Comparison of ENCODE assay signal across 8 cellular contexts in genomic region chr15:92845109-92845508, GRCh38. TPM values are rescaled to one million over a fixed set of nuclear protein-coding genes. Genes with fewer than 3 reads are reported as not detected.
DNase-seq lines count a peak whose midpoint lies in the region; ATAC-seq and TF ChIP-seq lines count a peak whose summit lies in the region.

No MANE protein-coding gene starts in this region.

- peak overlapping the region; percentile 89 for H3K27ac ChIP-seq in PC-9

- peak overlapping the region; percentile 66 for H3K4me2 ChIP-seq in PC-9

- peak; percentile 46 to 53 for ATAC-seq in activated T-cell treated with anti-CD3 and anti-CD28 coated beads, Interleukin-2, amount 50 U/mL, for 4 hours
- ATAC-seq in HG03045 (IDR thresholded peaks at IDR 0.05; ENCODE audit: unreplicated experiment): peak; percentile 43

- H3K27me3 ChIP-seq in PC-9 (ENCODE audit: insufficient read depth, low read depth): no peaks in the 10 kb centered on the region

- intact Hi-C loops in PC-9 (cut with micrococcal nuclease; ENCODE audit: unreplicated experiment): loop anchor here (1.0 to 2.0 kb wide), 2 partner anchors 20 to 37 kb away; no protein-coding TSS in a partner anchor

- peak overlapping the region; percentile 81 for H2AFZ ChIP-seq in PC-9

- TF ChIP-seq CTCF in PC-9 (conservative IDR thresholded peaks at IDR 0.05) (no peak), epithelial cell of esophagus (IDR thresholded peaks at IDR 0.05; ENCODE audit: insufficient read depth, low read depth, low read length, missing control alignments) (no peak), osteocyte (IDR thresholded peaks at IDR 0.05) (no peak), HFFc6 (IDR thresholded peaks at IDR 0.05) (no peak)

- H3K9me3 ChIP-seq in PC-9 (ENCODE audit: insufficient read depth, low read depth): no peaks in the 10 kb centered on the region

- no peak overlapping the region; the same call in 1 of the 2 replicates for H3K4me3 ChIP-seq in PC-9
- H3K4me3 ChIP-seq in epithelial cell of esophagus (ENCODE audit: low read length): no peak overlapping the region

- no TSS peak for BruUV-seq in PC-9 (replicated peaks; lab: Mats Ljungman, UMichigan)

- peaks cover 68% of the 10 kb centered on the region for H3K4me1 Mint-ChIP-seq in activated T-cell treated with anti-CD3 and anti-CD28 coated beads, Interleukin-2, amount 50 U/mL, for 4 hours (ENCODE audit: low read depth)
- H3K4me1 Mint-ChIP-seq in osteocyte (ENCODE audit: unreplicated experiment): peaks cover 26% of the 10 kb centered on the region
- H3K4me1 Mint-ChIP-seq in HFFc6 (ENCODE audit: low read depth): peaks cover 31% of the 10 kb centered on the region

- no peaks in the 10 kb centered on the region for H4K20me1 ChIP-seq in PC-9 (ENCODE audit: insufficient read depth)

- peak overlapping the region; percentile 69 for H3K4me3 Mint-ChIP-seq in activated T-cell treated with anti-CD3 and anti-CD28 coated beads, Interleukin-2, amount 50 U/mL, for 4 hours
- H3K4me3 Mint-ChIP-seq in osteocyte (ENCODE audit: unreplicated experiment) (no peak overlapping the region), HFFc6 (no peak overlapping the region)

- POLR2A ChIA-PET in PC-9 (lab: Charles Lee; ENCODE audit: unreplicated experiment): interaction anchor here (0.6 kb wide), 2 partner anchors 22 to 25 kb away, joined by 9 to 10 read pairs; no protein-coding TSS in a partner anchor

- H3K4me1 ChIP-seq in PC-9 (replicated peaks; ENCODE audit: insufficient read depth): peaks cover 42% of the 10 kb centered on the region

- H3K27ac Mint-ChIP-seq in osteocyte (ENCODE audit: unreplicated experiment) (peak overlapping the region; percentile 89), HFFc6 (no peak overlapping the region)

- no peaks in the 10 kb centered on the region for H3K36me3 ChIP-seq in PC-9 (ENCODE audit: low read depth)

- no peaks in the 10 kb centered on the region for H3K79me2 ChIP-seq in PC-9 (ENCODE audit: low read depth)

- DNase-seq in activated T-cell treated with anti-CD3 and anti-CD28 coated beads, Interleukin-2, amount 50 U/mL, for 4 hours: no peak
- DNase-seq in activated T-cell treated with anti-CD3 and anti-CD28 coated beads for 4 hours: no peak
- peak in 1 of 2 experiments; percentile 86 for DNase-seq in PC-9
- peak; percentile 68 for DNase-seq in epithelial cell of esophagus (ENCODE audit: low read depth)
- no peak for DNase-seq in osteocyte (ENCODE audit: extremely low spot score, unreplicated experiment)
- no peak for DNase-seq in HFFc6
- DNase-seq in NCI-H526 (lab: John Stamatoyannopoulos, UW): no peak

- H3K27me3 Mint-ChIP-seq in activated T-cell treated with anti-CD3 and anti-CD28 coated beads, Interleukin-2, amount 50 U/mL, for 4 hours (ENCODE audit: low read depth): no peaks in the 10 kb centered on the region
- H3K27me3 Mint-ChIP-seq in osteocyte (ENCODE audit: unreplicated experiment) (no peaks in the 10 kb centered on the region), HFFc6 (ENCODE audit: insufficient read depth) (no peaks in the 10 kb centered on the region)

- H3K9me2 ChIP-seq in PC-9 (ENCODE audit: insufficient read depth): no peaks in the 10 kb centered on the region

- CTCF ChIA-PET in PC-9 (lab: Charles Lee): no interaction called here

- peaks cover 28% of the 10 kb centered on the region; the same call in 1 of the 2 replicates for H3F3A ChIP-seq in PC-9 (ENCODE audit: insufficient read depth, low read depth)

- H3K36me3 Mint-ChIP-seq in activated T-cell treated with anti-CD3 and anti-CD28 coated beads, Interleukin-2, amount 50 U/mL, for 4 hours (ENCODE audit: insufficient read depth): no peaks in the 10 kb centered on the region
- no peaks in the 10 kb centered on the region for H3K36me3 Mint-ChIP-seq in osteocyte (ENCODE audit: unreplicated experiment)
- no peaks in the 10 kb centered on the region; the same call in 1 of the 2 replicates for H3K36me3 Mint-ChIP-seq in HFFc6 (ENCODE audit: low read depth)

- H3K9me3 Mint-ChIP-seq in activated T-cell treated with anti-CD3 and anti-CD28 coated beads, Interleukin-2, amount 50 U/mL, for 4 hours: no peaks in the 10 kb centered on the region
- H3K9me3 Mint-ChIP-seq in osteocyte (ENCODE audit: unreplicated experiment): no peaks in the 10 kb centered on the region
- H3K9me3 Mint-ChIP-seq in HFFc6: no peaks in the 10 kb centered on the region; the same call in 1 of the 2 replicates

RNA-seq across cellular contexts. Expression of gene CHD2, which starts 55.0 kb away (rescaled TPM):
- 10 to 100 TPM; 58.0 to 67.7 (median 59.7) TPM for total RNA-seq in activated T-cell treated with anti-CD3 and anti-CD28 coated beads, Interleukin-2, amount 50 U/mL, for 4 hours
- total RNA-seq in PC-9 (2021) (105 and 120 TPM in 2 replicates), osteocyte (89.9 and 102 TPM in 2 replicates)
- 10 to 100 TPM; 47.5 to 65.3 (median 57.2) TPM for total RNA-seq in HFFc6 (2021; fragmentation: NEBNext Ultra II Directional; extraction: Animal tissue kit (Norgen Biotek cat#: 25700))
